In genomic region chr21:42439284-42440186, GRCh38 we compare ENCODE assay signal across 16 cellular contexts. TPM values are rescaled to one million over a fixed set of nuclear protein-coding genes. Genes with fewer than 3 reads are reported as not detected.
DNase-seq lines count a peak whose midpoint lies in the region; ATAC-seq and TF ChIP-seq lines count a peak whose summit lies in the region.
"Had no signal": no experiment of that assay in that cellular context is flagged by ENCODE, and none has a peak within 500 bp of the region (broad histone marks: within the 10 kb centered on the region; RNA-seq: fewer than 3 reads in every experiment).

No MANE protein-coding gene starts in this region.

- H3K27me3 Mint-ChIP-seq in WTC11 (ENCODE audit: low read depth) = no peaks in the 10 kb centered on the region
- no peaks in the 10 kb centered on the region for H3K27me3 Mint-ChIP-seq in activated naive CD8-positive, alpha-beta T cell treated with anti-CD3 and anti-CD28 coated beads, Interleukin-2, amount 10 ng/mL, durations not matched to agents 7 days and 5 days

- H3K4me3 ChIP-seq in esophagus muscularis mucosa = no peak overlapping the region
- H3K4me3 ChIP-seq: gastrocnemius medialis had no signal

- no peak for TF ChIP-seq CTCF in WTC11 (IDR thresholded peaks at IDR 0.05)
- no peak for TF ChIP-seq CTCF in esophagus muscularis mucosa (IDR thresholded peaks at IDR 0.05)

- 83% methylated on average over 17 of the region's 17 CpGs for WGBS in esophagus muscularis mucosa

- CTCF ChIA-PET in WTC11 (lab: Charles Lee) = no interaction called here

- H3K27ac Mint-ChIP-seq in WTC11 = 0 out of 2 replicates have a peak overlapping the region, but pooled peaks have one; percentile 32
- peak overlapping the region; percentile 75 for H3K27ac Mint-ChIP-seq in activated naive CD8-positive, alpha-beta T cell treated with anti-CD3 and anti-CD28 coated beads, Interleukin-2, amount 10 ng/mL, durations not matched to agents 7 days and 5 days
- H3K27ac Mint-ChIP-seq: type B pancreatic cell had no signal

- no peaks in the 10 kb centered on the region for H3K4me1 ChIP-seq in esophagus muscularis mucosa
- H3K4me1 ChIP-seq: gastrocnemius medialis had no signal

- DNase-seq in activated CD4-positive, CD25-positive, alpha-beta regulatory T cell (lab: John Stamatoyannopoulos, UW) = no peak
- DNase-seq in WTC11 (ENCODE audit: low spot score) = no peak
- DNase-seq in activated naive CD8-positive, alpha-beta T cell treated with anti-CD3 and anti-CD28 coated beads, Interleukin-2, amount 10 ng/mL, durations not matched to agents 7 days and 5 days = no peak
- DNase-seq in stimulated activated CD8-positive, alpha-beta memory T cell treated with anti-CD3 and anti-CD28 coated beads, Interleukin-4, amount 100 ng/mL, for 24 hours (ENCODE audit: low read depth) = peak; percentile 38
- DNase-seq in NCI-H1092 (lab: John Stamatoyannopoulos, UW) = no peak
- DNase-seq in esophagus muscularis mucosa (ENCODE audit: extremely low spot score) = no peak
- DNase-seq: effector CD4-positive, alpha-beta T cell; gastrocnemius medialis; NCI-H187 had no signal

- H3K36me3 Mint-ChIP-seq in WTC11 = no peaks in the 10 kb centered on the region
- peaks cover 63% of the 10 kb centered on the region for H3K36me3 Mint-ChIP-seq in activated naive CD8-positive, alpha-beta T cell treated with anti-CD3 and anti-CD28 coated beads, Interleukin-2, amount 10 ng/mL, durations not matched to agents 7 days and 5 days
- H3K36me3 Mint-ChIP-seq: IgD-negative memory B cell, type B pancreatic cell had no signal

- no peaks in the 10 kb centered on the region for H3K4me1 Mint-ChIP-seq in WTC11
- peaks cover 33% of the 10 kb centered on the region for H3K4me1 Mint-ChIP-seq in activated naive CD8-positive, alpha-beta T cell treated with anti-CD3 and anti-CD28 coated beads, Interleukin-2, amount 10 ng/mL, durations not matched to agents 7 days and 5 days

- TF ChIP-seq EP300 in esophagus muscularis mucosa (IDR thresholded peaks at IDR 0.05) = no peak

- ATAC-seq in activated CD4-positive, CD25-positive, alpha-beta regulatory T cell treated with anti-CD3 and anti-CD28 coated beads, Interleukin-2, amount 50 U/mL, for 24 hours = peak; percentile 72
- no peak for ATAC-seq in WTC11
- ATAC-seq in activated naive CD8-positive, alpha-beta T cell treated with anti-CD3 and anti-CD28 coated beads, Interleukin-2, amount 10 ng/mL, durations not matched to agents 7 days and 5 days (ENCODE audit: low read depth) = peak; percentile 7
- ATAC-seq in GM19328 (IDR thresholded peaks at IDR 0.05; ENCODE audit: unreplicated experiment) = no peak
- ATAC-seq: gastrocnemius medialis had no signal

- H3K27me3 ChIP-seq in esophagus muscularis mucosa = peaks cover 0 to 25% (median 0%) of the 10 kb centered on the region in 4 donors

- H3K4me3 Mint-ChIP-seq in WTC11 = no peak overlapping the region
- H3K4me3 Mint-ChIP-seq in activated naive CD8-positive, alpha-beta T cell treated with anti-CD3 and anti-CD28 coated beads, Interleukin-2, amount 10 ng/mL, durations not matched to agents 7 days and 5 days = no peak overlapping the region
- H3K4me3 Mint-ChIP-seq: IgD-negative memory B cell, type B pancreatic cell had no signal

- TF ChIP-seq POLR2A in esophagus muscularis mucosa (IDR thresholded peaks at IDR 0.05; ENCODE audit: low read depth) = no peak

- no peak overlapping the region for H3K27ac ChIP-seq in esophagus muscularis mucosa (replicated peaks in 1 of 4)
- H3K27ac ChIP-seq: 22Rv1, gastrocnemius medialis had no signal

- H3K9me3 ChIP-seq in esophagus muscularis mucosa = peaks cover 0 to 6% (median 2%) of the 10 kb centered on the region in 4 donors
- H3K9me3 ChIP-seq: gastrocnemius medialis had no signal

- intact Hi-C loops in esophagus muscularis mucosa (cut with DNase I) = loop anchor here (10.0 kb wide), 1 partner anchor 295 kb away; no protein-coding TSS in a partner anchor

- POLR2A ChIA-PET in WTC11 (lab: Charles Lee) = no interaction called here
- POLR2A ChIA-PET in activated naive CD8-positive, alpha-beta T cell treated with anti-CD3 and anti-CD28 coated beads, Interleukin-2, amount 10 ng/mL, durations not matched to agents 7 days and 5 days (lab: Charles Lee) = no interaction called here

- peaks cover 11% of the 10 kb centered on the region for H3K9me3 Mint-ChIP-seq in WTC11
- peaks cover 2% of the 10 kb centered on the region for H3K9me3 Mint-ChIP-seq in activated naive CD8-positive, alpha-beta T cell treated with anti-CD3 and anti-CD28 coated beads, Interleukin-2, amount 10 ng/mL, durations not matched to agents 7 days and 5 days
- H3K9me3 Mint-ChIP-seq: IgD-negative memory B cell, type B pancreatic cell had no signal

- H3K36me3 ChIP-seq in esophagus muscularis mucosa = no peaks in the 10 kb centered on the region
- H3K36me3 ChIP-seq: gastrocnemius medialis had no signal

TF ChIP-seq in WTC11, 78 proteins besides CTCF, POLR2A, EP300 and RAD21:
- TF ChIP-seq NR2C2 (CRISPR knock-in tag; IDR thresholded peaks at IDR 0.05) (no peak), PRRX2 (CRISPR knock-in tag; IDR thresholded peaks at IDR 0.05) (no peak), ESRRA (CRISPR knock-in tag; IDR thresholded peaks at IDR 0.05; ENCODE audit: borderline replicate concordance) (no peak), NFE2L1 (CRISPR knock-in tag; IDR thresholded peaks at IDR 0.05) (no peak), MYBL2 (CRISPR knock-in tag; IDR thresholded peaks at IDR 0.05) (no peak), EMX1 (CRISPR knock-in tag; IDR thresholded peaks at IDR 0.05) (no peak), GABPB1 (CRISPR knock-in tag; IDR thresholded peaks at IDR 0.05) (no peak), ZBTB43 (CRISPR knock-in tag; IDR thresholded peaks at IDR 0.05) (no peak), ERG (CRISPR knock-in tag; IDR thresholded peaks at IDR 0.05) (no peak), CDX4 (CRISPR knock-in tag; IDR thresholded peaks at IDR 0.05; ENCODE audit: borderline replicate concordance) (no peak), PREB (CRISPR knock-in tag; IDR thresholded peaks at IDR 0.05; ENCODE audit: borderline replicate concordance) (no peak), IRF1 (CRISPR knock-in tag; IDR thresholded peaks at IDR 0.05) (no peak), TCF7 (CRISPR knock-in tag; IDR thresholded peaks at IDR 0.05; ENCODE audit: low read depth) (no peak), NFYB (CRISPR knock-in tag; conservative IDR thresholded peaks at IDR 0.05; ENCODE audit: low read depth) (no peak), FOXK1 (CRISPR knock-in tag; IDR thresholded peaks at IDR 0.05) (no peak)

RNA-seq across cellular contexts. Expression of gene UBASH3A, which starts 35.8 kb away (rescaled TPM):
- total RNA-seq in WTC11 (2021) (0.09 TPM in 1 of 3 replicates, not detected in the others), esophagus muscularis mucosa (under 1 TPM in 3 of 4 donors, not detected in 1; 0.17 to 0.78 (median 0.50) TPM)
- 10 to 100 TPM; 77.8 to 80.2 TPM for total RNA-seq in activated naive CD8-positive, alpha-beta T cell treated with anti-CD3 and anti-CD28 coated beads, Interleukin-2, amount 10 ng/mL, durations not matched to agents 7 days and 5 days
- total RNA-seq: renal cortical epithelial cell, SK-MEL-5 had no signal

RNA-seq across cellular contexts. Expression of gene TMPRSS3, which starts 43.7 kb away (rescaled TPM):
- total RNA-seq in WTC11 (2021) (0.25 to 0.39 TPM (median 0.27 TPM) in 3 replicates), esophagus muscularis mucosa (not detected)
- total RNA-seq in activated naive CD8-positive, alpha-beta T cell treated with anti-CD3 and anti-CD28 coated beads, Interleukin-2, amount 10 ng/mL, durations not matched to agents 7 days and 5 days = 10 to 100 TPM in 1 of 2 experiments, 1 to 10 TPM in 1; 7.8 to 10.7 TPM
- total RNA-seq: gastrocnemius medialis had no signal

RNA-seq across cellular contexts. Expression of gene RSPH1, which starts 56.5 kb away (rescaled TPM):
- total RNA-seq in WTC11 (2021) (0.11 to 0.30 TPM (median 0.16 TPM) in 3 replicates), esophagus muscularis mucosa (under 1 TPM in 3 of 4 donors, not detected in 1; 0.50 to 0.78 (median 0.57) TPM)
- total RNA-seq in activated naive CD8-positive, alpha-beta T cell treated with anti-CD3 and anti-CD28 coated beads, Interleukin-2, amount 10 ng/mL, durations not matched to agents 7 days and 5 days = not detected

Comparison
In these comparisons a context has a peak if more than half of its experiments do, and no peak if none do; other contexts are left out.
1. ATAC-seq: peak in activated CD4-positive, CD25-positive, alpha-beta regulatory T cell treated with anti-CD3 and anti-CD28 coated beads, Interleukin-2, amount 50 U/mL, for 24 hours (2 of 2) and activated naive CD8-positive, alpha-beta T cell treated with anti-CD3 and anti-CD28 coated beads, Interleukin-2, amount 10 ng/mL, durations not matched to agents 7 days and 5 days (single experiment); none in WTC11 (single experiment) and GM19328 (single experiment).
2. RNA of gene UBASH3A, which starts 35.8 kb away (total RNA-seq): 77.8 to 80.2 TPM in activated naive CD8-positive, alpha-beta T cell treated with anti-CD3 and anti-CD28 coated beads, Interleukin-2, amount 10 ng/mL, durations not matched to agents 7 days and 5 days; 0.17 to 0.78 TPM in esophagus muscularis mucosa and 0.09 TPM in WTC11; every median in the first group is over 10 times any median in the second.